ENCODE assay signal across 20 cellular contexts in genomic region chr15:37698679-37699078, GRCh38.
DNase-seq lines count a peak whose midpoint lies in the region; TF ChIP-seq lines count a peak whose summit lies in the region.
"Had no signal": no experiment of that assay in that cellular context is flagged by ENCODE, and none has a peak within 500 bp of the region (broad histone marks: within the 10 kb centered on the region; RNA-seq: fewer than 3 reads in every experiment).

No MANE protein-coding gene starts in this region.

- H3K79me2 ChIP-seq in osteoblast (ENCODE audit: insufficient read depth, low read length) = no peaks in the 10 kb centered on the region

- peaks cover 18% of the 10 kb centered on the region for H3K4me1 ChIP-seq in osteoblast (ENCODE audit: insufficient read depth, low read length)
- no peaks in the 10 kb centered on the region for H3K4me1 ChIP-seq in HAP-1
- H3K4me1 ChIP-seq: body of pancreas, vagina had no signal

- H3K27me3 ChIP-seq in osteoblast (ENCODE audit: insufficient read depth, low read length) = peaks cover 2% of the 10 kb centered on the region
- no peaks in the 10 kb centered on the region for H3K27me3 ChIP-seq in HAP-1 (ENCODE audit: low read depth)
- H3K27me3 ChIP-seq: body of pancreas, vagina had no signal

- in situ Hi-C loops in HAP-1 (cut with MboI; ENCODE audit: low sequenced_read_pairs) = no loop called here

- TF ChIP-seq CTCF in epithelial cell of esophagus (IDR thresholded peaks at IDR 0.05; ENCODE audit: insufficient read depth, low read depth, low read length, missing control alignments) (peak; percentile 15), osteoblast (IDR thresholded peaks at IDR 0.05; ENCODE audit: extremely low read depth, low read depth, low read length) (peak; percentile 12)

- no peak overlapping the region for H3K27ac ChIP-seq in osteoblast (ENCODE audit: low read depth, low read length)
- H3K27ac ChIP-seq: body of pancreas, coronary artery, RWPE1, skin epidermis, vagina had no signal

- no peaks in the 10 kb centered on the region for H4K20me1 ChIP-seq in osteoblast (ENCODE audit: insufficient read depth, low read length)

- no peak overlapping the region for H2AFZ ChIP-seq in osteoblast (ENCODE audit: low read length)

- peak; percentile 56 for DNase-seq in ELR (ENCODE audit: low read depth)
- peak; percentile 47 for DNase-seq in OCI-M1 (lab: John Stamatoyannopoulos, UW)
- DNase-seq in epithelial cell of esophagus (ENCODE audit: low read depth) = peak; percentile 4
- DNase-seq in osteoblast (ENCODE audit: insufficient read length, low spot score, missing footprints) = no peak
- no peak for DNase-seq in NK-92 (lab: John Stamatoyannopoulos, UW; ENCODE audit: unreplicated experiment)
- DNase-seq in HAP-1 (ENCODE audit: low spot score in 2 of 2) = no peak
- no peak for DNase-seq in COR-L47 (lab: John Stamatoyannopoulos, UW)
- DNase-seq: activated CD4-positive, alpha-beta memory T cell treated with anti-CD3 and anti-CD28 coated beads, Interleukin-2, amount 10 ng/mL, durations not matched to agents 7 days and 5 days; activated effector memory CD4-positive, alpha-beta T cell treated with Interleukin-2 at 50 U/mL for 16 hours; activated naive CD8-positive, alpha-beta T cell treated with anti-CD3 and anti-CD28 coated beads, Interleukin-2, amount 10 ng/mL, durations not matched to agents 7 days and 5 days; body of pancreas; hippocampal formation; NCI-H1436; NCI-H524; stimulated activated CD4-positive, alpha-beta T cell treated with anti-CD3 and anti-CD28 coated beads, Interleukin-2, amount 100 ng/mL, for 24 hours had no signal

- no peaks in the 10 kb centered on the region for H3K36me3 ChIP-seq in osteoblast (ENCODE audit: insufficient read depth, low read length)
- H3K36me3 ChIP-seq in HAP-1 (replicated peaks) = no peaks in the 10 kb centered on the region
- H3K36me3 ChIP-seq: vagina had no signal

- H3K4me2 ChIP-seq in osteoblast (ENCODE audit: insufficient read depth, low read length) = no peak overlapping the region

- H3K9me3 ChIP-seq in osteoblast (ENCODE audit: low read depth, low read length) = no peaks in the 10 kb centered on the region
- no peaks in the 10 kb centered on the region for H3K9me3 ChIP-seq in HAP-1
- H3K9me3 ChIP-seq: body of pancreas, vagina had no signal

- H3K4me3 ChIP-seq in epithelial cell of esophagus (ENCODE audit: low read length) = no peak overlapping the region
- no peak overlapping the region for H3K4me3 ChIP-seq in osteoblast (ENCODE audit: insufficient read depth, low read length)
- H3K4me3 ChIP-seq in HAP-1 = no peak overlapping the region
- H3K4me3 ChIP-seq: body of pancreas, coronary artery, lung, skin epidermis, vagina had no signal

Comparison
In these comparisons a context has a peak if more than half of its experiments do, and no peak if none do; other contexts are left out.
1. DNase-seq: peak in ELR (single experiment), OCI-M1 (single experiment) and epithelial cell of esophagus (single experiment); none in osteoblast (single experiment), NK-92 (single experiment), HAP-1 (0 of 2) and COR-L47 (single experiment).